In the genomic region with DNA sequence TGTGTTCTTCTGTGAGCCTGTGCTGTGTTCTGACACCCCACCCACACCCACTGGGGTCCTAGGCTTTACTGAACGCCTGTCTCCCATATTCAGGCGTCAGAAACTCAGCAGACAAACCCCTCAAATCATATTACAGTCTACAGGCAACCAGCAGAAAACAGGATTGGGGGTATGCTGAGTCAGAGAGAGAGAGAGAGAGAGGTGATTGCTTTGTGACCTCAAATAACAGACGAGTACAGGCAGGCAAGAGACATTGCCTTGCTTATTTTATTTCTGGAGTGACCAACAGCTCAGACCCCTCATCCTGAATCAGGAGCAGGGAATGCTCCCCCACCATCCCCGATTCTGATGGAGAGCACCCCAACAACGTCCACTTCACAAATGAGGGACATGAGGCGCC, we compare ENCODE assay signal across 22 cellular contexts.
DNase-seq lines count a peak whose midpoint lies in the region; ATAC-seq, FAIRE-seq and TF ChIP-seq lines count a peak whose summit lies in the region.
"Had no signal": no experiment of that assay in that cellular context is flagged by ENCODE, and none has a peak within 500 bp of the region (broad histone marks: within the 10 kb centered on the region; RNA-seq: fewer than 3 reads in every experiment).

No MANE protein-coding gene starts in this region.

- TF ChIP-seq CTCF in IMR-90 (conservative IDR thresholded peaks at IDR 0.05; ENCODE audit: low read depth, low read length) (no peak), choroid plexus epithelial cell (conservative IDR thresholded peaks at IDR 0.05; ENCODE audit: low read depth, low read length) (no peak), uterus (IDR thresholded peaks at IDR 0.05) (no peak)

- no peak for FAIRE-seq in GM19239 (lab: Jason Lieb, UNC)
- FAIRE-seq: GM12878, H54 had no signal

- BruUV-seq in IMR-90 (replicated peaks; lab: Mats Ljungman, UMichigan) = no TSS peak

- peak overlapping the region in 6 of 11 experiments; percentile 25 to 69 (median 56); a peak in 10 of 22 replicates for H3K9ac ChIP-seq in BLaER1 treated with 17β-estradiol and CSF1 and Interleukin-3, amounts not matched to agents 10 nM and 100 nM
- H3K9ac ChIP-seq in IMR-90 (ENCODE audit: low read depth, low read length) = no peak overlapping the region

- H3K4ac ChIP-seq in IMR-90 (ENCODE audit: low read depth, low read length) = peak overlapping the region; percentile 4; the same call in 1 of the 2 replicates

- dilution Hi-C loops in IMR-90 (cut with HindIII; ENCODE audit: low sequenced_read_pairs, unreplicated experiment) = no loop called here

- H3K9me1 ChIP-seq in IMR-90 (ENCODE audit: insufficient read depth, low read length) = peaks cover 9% of the 10 kb centered on the region

- 0 out of 2 replicates have a peak overlapping the region, but pooled peaks have one; percentile 11 for H3K23ac ChIP-seq in IMR-90 (ENCODE audit: low read depth, low read length)

- no peak overlapping the region; the same call in 1 of the 2 replicates for H4K91ac ChIP-seq in IMR-90 (ENCODE audit: insufficient read depth, low read depth, low read length)

- WGBS in IMR-90 (ENCODE audit: extremely low coverage in 2 of 2, insufficient read length in 1 of 2), 2 experiments = 70% methylated on average over 2 of the region's 6 CpGs; no CpG with 5 or more reads in 1 of the 2 experiments

- POLR2A ChIA-PET in IMR-90 (lab: Charles Lee; ENCODE audit: unreplicated experiment) = no interaction called here

- peaks cover 20 to 52% (median 37%) of the 10 kb centered on the region in 10 experiments for H3K4me1 ChIP-seq in BLaER1 treated with 17β-estradiol and CSF1 and Interleukin-3, amounts not matched to agents 10 nM and 100 nM
- H3K4me1 ChIP-seq in IMR-90 (ENCODE audit: control insufficient read depth, insufficient read depth, low read length) = peaks cover 7% of the 10 kb centered on the region
- no peaks in the 10 kb centered on the region for H3K4me1 ChIP-seq in uterus
- H3K4me1 ChIP-seq: SJSA1 had no signal

- no peak overlapping the region for H2BK5ac ChIP-seq in IMR-90 (ENCODE audit: low read depth, low read length, poor library complexity, severe bottlenecking)

- CTCF ChIA-PET in IMR-90 (lab: Yijun Ruan, JAX) = interaction anchor here (1.1 kb wide), 1 partner anchor 22 kb away, joined by 3 read pairs; no protein-coding TSS in a partner anchor

- in situ Hi-C loops in IMR-90 (cut with MboI; ENCODE audit: low sequenced_read_pairs) = no loop called here

- peak overlapping the region; percentile 26; the same call in 1 of the 2 replicates for H2BK120ac ChIP-seq in IMR-90 (ENCODE audit: low read depth, low read length)

- no peak overlapping the region for H3K18ac ChIP-seq in IMR-90 (ENCODE audit: low read depth, low read length)

- H3K79me1 ChIP-seq in IMR-90 (ENCODE audit: low read depth in 1 of 2, low read length in 2 of 2) = no peaks in the 10 kb centered on the region

- H2BK20ac ChIP-seq in IMR-90 (ENCODE audit: low read depth, low read length) = peak overlapping the region; percentile 3; the same call in 1 of the 2 replicates

- ATAC-seq in IMR-90 (ENCODE audit: low read depth) = no peak
- ATAC-seq: GM12878, Right ventricle myocardium inferior had no signal

- TF ChIP-seq POLR2A in IMR-90 (IDR thresholded peaks at IDR 0.05; ENCODE audit: low read depth, low read length) (no peak), uterus (IDR thresholded peaks at IDR 0.05) (no peak)

- TF ChIP-seq RAD21 in IMR-90 (IDR thresholded peaks at IDR 0.05; ENCODE audit: low read length) = no peak

- H2AK9ac ChIP-seq in IMR-90 (replicated peaks; ENCODE audit: low read depth, low read length, poor library complexity) = peak overlapping the region; percentile 5

- peak overlapping the region; percentile 60; the same call in 1 of the 2 replicates for H3K14ac ChIP-seq in IMR-90 (replicated peaks; ENCODE audit: low read depth, low read length)

- peak overlapping the region; percentile 54 for H2AFZ ChIP-seq in IMR-90 (replicated peaks; ENCODE audit: low read length, poor library complexity)

- H4K20me1 ChIP-seq in BLaER1 treated with 17β-estradiol and CSF1 and Interleukin-3, amounts not matched to agents 10 nM and 100 nM = no peaks in the 10 kb centered on the region
- H4K20me1 ChIP-seq in IMR-90 (ENCODE audit: insufficient read depth, low read length) = no peaks in the 10 kb centered on the region

- no peaks in the 10 kb centered on the region for H3K27me3 ChIP-seq in BLaER1 treated with 17β-estradiol and CSF1 and Interleukin-3, amounts not matched to agents 10 nM and 100 nM
- H3K27me3 ChIP-seq in IMR-90 (ENCODE audit: control insufficient read depth, insufficient read depth, low read length) (no peaks in the 10 kb centered on the region), uterus (no peaks in the 10 kb centered on the region)
- H3K27me3 ChIP-seq: SJSA1 had no signal

- peak overlapping the region; percentile 48 to 97 (median 82) for H3K4me2 ChIP-seq in BLaER1 treated with 17β-estradiol and CSF1 and Interleukin-3, amounts not matched to agents 10 nM and 100 nM
- H3K4me2 ChIP-seq in IMR-90 (ENCODE audit: low read depth, low read length) = no peak overlapping the region

- H3K9me3 ChIP-seq in BLaER1 treated with 17β-estradiol and CSF1 and Interleukin-3, amounts not matched to agents 10 nM and 100 nM (replicated peaks in 1 of 11) = peaks cover 0 to 3% (median 0%) of the 10 kb centered on the region in 11 experiments; a peak in 1 of 22 replicates
- H3K9me3 ChIP-seq in IMR-90 (ENCODE audit: control insufficient read depth, insufficient read depth, low read length) (no peaks in the 10 kb centered on the region), uterus (no peaks in the 10 kb centered on the region)
- H3K9me3 ChIP-seq: SJSA1 had no signal

- DNase-seq in IMR-90 (peak; percentile 24), choroid plexus epithelial cell (ENCODE audit: low read depth) (peak; percentile 42), iris pigment epithelial cell (ENCODE audit: low read depth) (peak; percentile 31), GM19239 (ENCODE audit: insufficient read length, low spot score) (no peak), uterus (no peak), NCI-H526 (lab: John Stamatoyannopoulos, UW) (no peak)
- no peak for DNase-seq in activated effector memory CD4-positive, alpha-beta T cell treated with Interleukin-2 at 50 U/mL for 16 hours
- DNase-seq: C1 segment of cervical spinal cord; CD8-positive, alpha-beta memory T cell; DMS 273 treated with DMSO at 0.1 percent for 48 hours; DMS79; EL; NCI-H1105; NCI-H2029; NCI-H446 treated with DMSO at 0.1 percent for 48 hours; NCI-H526 treated with DMSO at 0.1 percent for 48 hours; OCI-M1 had no signal

- H4K5ac ChIP-seq in IMR-90 (ENCODE audit: low read depth, low read length) = peak overlapping the region; percentile 7; the same call in 1 of the 2 replicates

- H3K36me3 ChIP-seq in BLaER1 treated with 17β-estradiol and CSF1 and Interleukin-3, amounts not matched to agents 10 nM and 100 nM = no peaks in the 10 kb centered on the region
- H3K36me3 ChIP-seq in IMR-90 (ENCODE audit: control insufficient read depth, insufficient read depth, low read length) (no peaks in the 10 kb centered on the region), uterus (no peaks in the 10 kb centered on the region)
- H3K36me3 ChIP-seq: SJSA1 had no signal

- peak overlapping the region; percentile 54; the same call in 2 of the 3 replicates for H2BK15ac ChIP-seq in IMR-90 (ENCODE audit: low read depth, low read length)

- H4K8ac ChIP-seq in IMR-90 (ENCODE audit: low read depth in 2 of 2, low read length in 2 of 2) = no peak overlapping the region; a peak in 1 of 4 replicates

- H3K56ac ChIP-seq in IMR-90 (ENCODE audit: extremely low read depth, insufficient read depth, low read length) = no peak overlapping the region

- peak overlapping the region in 4 of 10 experiments; percentile 1 to 55 (median 29); a peak in 6 of 20 replicates for H3K4me3 ChIP-seq in BLaER1 treated with 17β-estradiol and CSF1 and Interleukin-3, amounts not matched to agents 10 nM and 100 nM
- no peak overlapping the region for H3K4me3 ChIP-seq in IMR-90 (ENCODE audit: insufficient read depth, low read depth, low read length)
- no peak overlapping the region for H3K4me3 ChIP-seq in choroid plexus epithelial cell (ENCODE audit: low read depth, low read length)
- no peak overlapping the region for H3K4me3 ChIP-seq in uterus
- H3K4me3 ChIP-seq: GM12878, SJSA1 had no signal

- peak overlapping the region in 4 of 11 experiments; percentile 27 to 62 (median 56); a peak in 8 of 22 replicates for H3K27ac ChIP-seq in BLaER1 treated with 17β-estradiol and CSF1 and Interleukin-3, amounts not matched to agents 10 nM and 100 nM
- H3K27ac ChIP-seq in IMR-90 (ENCODE audit: insufficient read depth, low read length) = no peak overlapping the region
- no peak overlapping the region for H3K27ac ChIP-seq in uterus
- H3K27ac ChIP-seq: SJSA1 had no signal

- intact Hi-C loops in IMR-90 (cut with micrococcal nuclease) (no loop called here), uterus (cut with DNase I; ENCODE audit: low total_unique reads) (no loop called here)

- peak overlapping the region; percentile 26; the same call in 1 of the 2 replicates for H2AK5ac ChIP-seq in IMR-90 (ENCODE audit: low read depth, low read length)

TF ChIP-seq in IMR-90, 13 proteins besides CTCF, POLR2A, EP300 and RAD21:
- TF ChIP-seq FOS (IDR thresholded peaks at IDR 0.05; ENCODE audit: low read depth, low read length) (no peak), CEBPB (IDR thresholded peaks at IDR 0.05; ENCODE audit: low read depth, low read length) (no peak), BHLHE40 (IDR thresholded peaks at IDR 0.05; ENCODE audit: low read depth, low read length) (no peak), MAFK (IDR thresholded peaks at IDR 0.05; ENCODE audit: low read depth, low read length) (no peak), NFE2L2 (IDR thresholded peaks at IDR 0.05; ENCODE audit: low read depth, low read length) (no peak)
- TF ChIP-seq, protein P1, sequence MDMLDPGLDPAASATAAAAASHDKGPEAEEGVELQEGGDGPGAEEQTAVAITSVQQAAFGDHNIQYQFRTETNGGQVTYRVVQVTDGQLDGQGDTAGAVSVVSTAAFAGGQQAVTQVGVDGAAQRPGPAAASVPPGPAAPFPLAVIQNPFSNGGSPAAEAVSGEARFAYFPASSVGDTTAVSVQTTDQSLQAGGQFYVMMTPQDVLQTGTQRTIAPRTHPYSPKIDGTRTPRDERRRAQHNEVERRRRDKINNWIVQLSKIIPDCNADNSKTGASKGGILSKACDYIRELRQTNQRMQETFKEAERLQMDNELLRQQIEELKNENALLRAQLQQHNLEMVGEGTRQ (IDR thresholded peaks at IDR 0.05; ENCODE audit: low read depth, low read length) = no peak
- TF ChIP-seq, protein P2, sequence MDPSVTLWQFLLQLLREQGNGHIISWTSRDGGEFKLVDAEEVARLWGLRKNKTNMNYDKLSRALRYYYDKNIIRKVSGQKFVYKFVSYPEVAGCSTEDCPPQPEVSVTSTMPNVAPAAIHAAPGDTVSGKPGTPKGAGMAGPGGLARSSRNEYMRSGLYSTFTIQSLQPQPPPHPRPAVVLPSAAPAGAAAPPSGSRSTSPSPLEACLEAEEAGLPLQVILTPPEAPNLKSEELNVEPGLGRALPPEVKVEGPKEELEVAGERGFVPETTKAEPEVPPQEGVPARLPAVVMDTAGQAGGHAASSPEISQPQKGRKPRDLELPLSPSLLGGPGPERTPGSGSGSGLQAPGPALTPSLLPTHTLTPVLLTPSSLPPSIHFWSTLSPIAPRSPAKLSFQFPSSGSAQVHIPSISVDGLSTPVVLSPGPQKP (IDR thresholded peaks at IDR 0.05; ENCODE audit: borderline replicate concordance, low read depth, low read length) = no peak

Comparison
In these comparisons a context has a peak if more than half of its experiments do, and no peak if none do; other contexts are left out.
1. DNase-seq: peak in IMR-90 (single experiment), choroid plexus epithelial cell (single experiment) and iris pigment epithelial cell (single experiment); none in GM19239 (single experiment), uterus (0 of 2), activated effector memory CD4-positive, alpha-beta T cell treated with Interleukin-2 at 50 U/mL for 16 hours (single experiment) and NCI-H526 (0 of 2).